ENCODE assay signal across 16 cellular contexts in the genomic region with DNA sequence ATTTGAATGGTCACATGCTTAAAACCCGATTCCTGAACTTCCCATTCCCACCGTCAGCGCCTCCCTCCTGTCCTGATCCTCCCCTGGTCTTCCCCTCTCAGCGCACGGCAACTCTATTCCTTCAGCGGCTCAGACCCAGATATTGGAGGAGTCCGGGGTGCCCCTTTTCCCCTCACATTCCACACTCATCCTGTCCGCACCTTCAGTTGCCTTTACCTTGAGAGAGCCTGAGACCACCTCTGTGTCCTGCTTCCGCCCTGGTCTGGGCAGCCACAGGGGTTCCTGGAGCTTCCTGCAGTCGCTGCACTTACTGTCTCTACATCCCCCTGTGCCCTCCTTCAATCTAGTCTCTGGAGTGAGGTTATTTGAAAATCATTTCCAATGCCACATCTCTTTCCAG.
A peak's percentile ranks its signal among the peaks of the same experiment; 100 is the strongest.
DNase-seq lines count a peak whose midpoint lies in the region; ATAC-seq and TF ChIP-seq lines count a peak whose summit lies in the region.
"Had no signal": no experiment of that assay in that cellular context is flagged by ENCODE, and none has a peak within 500 bp of the region (broad histone marks: within the 10 kb centered on the region; RNA-seq: fewer than 3 reads in every experiment).

No MANE protein-coding gene starts in this region.

- H3K36me3 ChIP-seq in mammary epithelial cell (ENCODE audit: insufficient read depth, low read length) (no peaks in the 10 kb centered on the region), Panc1 (ENCODE audit: control insufficient read depth, insufficient read depth, low read length) (no peaks in the 10 kb centered on the region), gastroesophageal sphincter (no peaks in the 10 kb centered on the region)

- H3K9me3 Mint-ChIP-seq in MCF 10A (ENCODE audit: unreplicated experiment) (no peaks in the 10 kb centered on the region), endothelial cell (ENCODE audit: unreplicated experiment) (peaks cover 4% of the 10 kb centered on the region)
- H3K9me3 Mint-ChIP-seq: CD8-positive, alpha-beta T cell had no signal

- H3K4me3 Mint-ChIP-seq in MCF 10A (ENCODE audit: unreplicated experiment) = no peak overlapping the region
- no peak overlapping the region for H3K4me3 Mint-ChIP-seq in endothelial cell (ENCODE audit: unreplicated experiment)
- no peak overlapping the region for H3K4me3 Mint-ChIP-seq in T-helper 17 cell
- H3K4me3 Mint-ChIP-seq: CD8-positive, alpha-beta T cell had no signal

- no peaks in the 10 kb centered on the region for H4K20me1 ChIP-seq in mammary epithelial cell (ENCODE audit: insufficient read depth, low read length)

- H3K27ac ChIP-seq in mammary epithelial cell (ENCODE audit: insufficient read depth, low read depth, low read length) = no peak overlapping the region
- peak overlapping the region; percentile 100 for H3K27ac ChIP-seq in Panc1 (ENCODE audit: low read length)
- H3K27ac ChIP-seq in gastroesophageal sphincter = no peak overlapping the region

- H3K9ac ChIP-seq in mammary epithelial cell (ENCODE audit: insufficient read depth, low read length) = no peak overlapping the region

- dilution Hi-C loops in mammary epithelial cell (cut with HindIII; ENCODE audit: low sequenced_read_pairs) = no loop called here

- TF ChIP-seq CTCF in MCF 10A (IDR thresholded peaks at IDR 0.05; ENCODE audit: unreplicated experiment) = no peak
- no peak for TF ChIP-seq CTCF in mammary epithelial cell (conservative IDR thresholded peaks at IDR 0.05 in 1 of 2, IDR thresholded peaks at IDR 0.05 in 1 of 2; ENCODE audit: extremely low read depth in 1 of 2, insufficient read depth in 1 of 2, low read depth in 1 of 2, low read length in 2 of 2)
- no peak for TF ChIP-seq CTCF in Panc1 (IDR thresholded peaks at IDR 0.05)
- no peak for TF ChIP-seq CTCF in endothelial cell (IDR thresholded peaks at IDR 0.05; ENCODE audit: unreplicated experiment)
- no peak for TF ChIP-seq CTCF in gastroesophageal sphincter (IDR thresholded peaks at IDR 0.05)

- H3K27me3 ChIP-seq in mammary epithelial cell (ENCODE audit: insufficient read depth, low read length) (no peaks in the 10 kb centered on the region), Panc1 (ENCODE audit: control insufficient read depth, insufficient read depth, low read length) (no peaks in the 10 kb centered on the region), gastroesophageal sphincter (no peaks in the 10 kb centered on the region)

- no peak overlapping the region for H3K4me2 ChIP-seq in mammary epithelial cell (ENCODE audit: insufficient read depth, low read depth, low read length)

- H3K4me3 ChIP-seq in mammary epithelial cell (replicated peaks in 1 of 3; ENCODE audit: insufficient read depth in 1 of 3, low read depth in 2 of 3, low read length in 3 of 3) (no peak overlapping the region), Panc1 (ENCODE audit: low read depth in 2 of 2, low read length in 2 of 2) (no peak overlapping the region), gastroesophageal sphincter (no peak overlapping the region)

- POLR2A ChIA-PET in MCF 10A (lab: Yijun Ruan, JAX) = interaction anchor here (0.6 kb wide), 1 partner anchor 67 kb away, joined by 3 read pairs; no protein-coding TSS in a partner anchor
- POLR2A ChIA-PET in Panc1 (lab: Charles Lee) = no interaction called here

- no peak for ATAC-seq in Panc1
- ATAC-seq in gastroesophageal sphincter = no peak
- no peak for ATAC-seq in T-helper 17 cell
- ATAC-seq: CD8-positive, alpha-beta T cell; Right ventricle myocardium inferior had no signal

- in situ Hi-C loops in mammary epithelial cell (cut with MboI; ENCODE audit: low sequenced_read_pairs in 2 of 2) = no loop called here
- in situ Hi-C loops in Panc1 (cut with HindIII; ENCODE audit: low pct_unique_long_range_greater_than_20kb, low sequenced_read_pairs) = no loop called here

- no peak overlapping the region for H2AFZ ChIP-seq in mammary epithelial cell (ENCODE audit: low read depth, low read length)

- TF ChIP-seq POLR2A in gastroesophageal sphincter (IDR thresholded peaks at IDR 0.05) = no peak

- H3K4me1 Mint-ChIP-seq in MCF 10A (ENCODE audit: insufficient read depth, unreplicated experiment) = peaks cover 12% of the 10 kb centered on the region
- H3K4me1 Mint-ChIP-seq in endothelial cell (ENCODE audit: unreplicated experiment) = peaks cover 48% of the 10 kb centered on the region
- peaks cover 28% of the 10 kb centered on the region for H3K4me1 Mint-ChIP-seq in T-helper 17 cell

- H3K9me3 ChIP-seq in mammary epithelial cell (replicated peaks; ENCODE audit: insufficient read depth, low read length) (no peaks in the 10 kb centered on the region), Panc1 (ENCODE audit: control insufficient read depth, insufficient read depth, low read depth, low read length) (no peaks in the 10 kb centered on the region), gastroesophageal sphincter (no peaks in the 10 kb centered on the region), T-helper 17 cell (ENCODE audit: control insufficient read depth, low read length, poor library complexity, severe bottlenecking) (no peaks in the 10 kb centered on the region)

- no peaks in the 10 kb centered on the region for H3K27me3 Mint-ChIP-seq in MCF 10A (ENCODE audit: insufficient read depth, unreplicated experiment)
- H3K27me3 Mint-ChIP-seq in endothelial cell (ENCODE audit: unreplicated experiment) = peaks cover 15% of the 10 kb centered on the region
- H3K27me3 Mint-ChIP-seq in T-helper 17 cell = no peaks in the 10 kb centered on the region

- BruUV-seq in MCF 10A (replicated peaks; lab: Mats Ljungman, UMichigan) = no TSS peak
- no TSS peak for BruUV-seq in mammary epithelial cell (replicated peaks; lab: Mats Ljungman, UMichigan)
- no TSS peak for BruUV-seq in Panc1 (replicated peaks; lab: Mats Ljungman, UMichigan)

- WGBS in mammary epithelial cell (ENCODE audit: low coverage, missing lambda C conversion rate) = 93% methylated on average over 10 of the region's 10 CpGs
- 86 to 93% methylated on average over 7 to 10 of the region's 10 CpGs for WGBS in gastroesophageal sphincter (ENCODE audit: low coverage in 1 of 2), 2 donors

- intact Hi-C loops in MCF 10A (cut with micrococcal nuclease) = no loop called here
- intact Hi-C loops in mammary epithelial cell (cut with micrococcal nuclease) = no loop called here
- intact Hi-C loops in Panc1 (cut with micrococcal nuclease; ENCODE audit: unreplicated experiment) = no loop called here

- H3K36me3 Mint-ChIP-seq in MCF 10A (ENCODE audit: insufficient read depth, unreplicated experiment) = no peaks in the 10 kb centered on the region
- no peaks in the 10 kb centered on the region for H3K36me3 Mint-ChIP-seq in endothelial cell (ENCODE audit: low read depth, unreplicated experiment)
- H3K36me3 Mint-ChIP-seq in T-helper 17 cell (ENCODE audit: low read depth) = no peaks in the 10 kb centered on the region
- H3K36me3 Mint-ChIP-seq: CD8-positive, alpha-beta T cell had no signal

- no peak for DNase-seq in MCF 10A (ENCODE audit: unreplicated experiment)
- no peak for DNase-seq in mammary epithelial cell
- no peak for DNase-seq in Panc1 (ENCODE audit: low read depth, low spot score)
- DNase-seq in endothelial cell (ENCODE audit: low spot score) = no peak
- no peak for DNase-seq in T-helper 9 cell
- no peak for DNase-seq in T-helper 17 cell
- DNase-seq: CD8-positive, alpha-beta T cell; DMS79 treated with DMSO at 0.1 percent for 48 hours; HCEC 1CT; NCI-H1105; NCI-H2081; NCI-H446 treated with DMSO at 0.1 percent for 48 hours; NCI-H748 treated with DMSO at 0.1 percent for 48 hours; NK-92 treated with Interleukin-12 subunit alpha and Interleukin-12 subunit beta, amount 100 ng/mL, for 24 hours had no signal

- peaks cover 15% of the 10 kb centered on the region for H3K4me1 ChIP-seq in mammary epithelial cell (ENCODE audit: insufficient read depth, low read length)
- peaks cover 20% of the 10 kb centered on the region for H3K4me1 ChIP-seq in Panc1 (ENCODE audit: control insufficient read depth, insufficient read depth, low read length)
- peaks cover 0 to 20% (median 0%) of the 10 kb centered on the region in 3 donors for H3K4me1 ChIP-seq in gastroesophageal sphincter

- TF ChIP-seq EP300 in gastroesophageal sphincter (IDR thresholded peaks at IDR 0.05) = no peak

- no peaks in the 10 kb centered on the region for H3K79me2 ChIP-seq in mammary epithelial cell (ENCODE audit: insufficient read depth, low read length)

- CTCF ChIA-PET in MCF 10A (lab: Yijun Ruan, JAX) = no interaction called here
- CTCF ChIA-PET in mammary epithelial cell (lab: Charles Lee; ENCODE audit: low non-redundant PET) = no interaction called here
- CTCF ChIA-PET in Panc1 (lab: Charles Lee) = no interaction called here

- H3K27ac Mint-ChIP-seq in MCF 10A (ENCODE audit: low read depth, unreplicated experiment) (peak overlapping the region; percentile 44), endothelial cell (ENCODE audit: unreplicated experiment) (peak overlapping the region; percentile 39), T-helper 17 cell (no peak overlapping the region)
- H3K27ac Mint-ChIP-seq: CD8-positive, alpha-beta T cell had no signal
